In the genomic region with DNA sequence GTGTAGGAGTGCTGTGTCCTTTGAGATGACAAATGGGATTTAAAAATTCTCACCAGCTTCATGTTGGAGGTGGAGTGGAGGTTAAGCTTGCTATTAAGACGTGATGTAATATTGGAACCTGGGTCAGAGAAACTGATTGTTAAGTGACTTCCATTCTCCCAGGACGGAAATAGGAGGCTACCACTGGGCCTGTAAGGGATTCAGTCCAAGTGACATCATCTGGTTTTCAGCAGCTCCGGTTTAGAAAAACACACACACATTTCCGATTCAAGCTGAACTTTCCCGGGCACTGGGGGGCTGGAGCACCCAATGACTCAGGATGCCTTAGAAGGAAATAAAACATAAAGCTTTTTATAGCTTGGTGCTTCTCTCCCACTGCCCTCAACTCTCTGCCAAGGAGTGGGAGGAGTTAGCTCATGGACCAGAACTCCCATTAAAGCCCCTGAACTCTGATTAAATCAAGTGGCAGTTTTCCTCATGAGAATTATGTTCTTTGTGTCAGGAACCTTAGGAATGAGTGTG, we compare ENCODE assay signal across 10 cellular contexts. TPM values are rescaled to one million over a fixed set of nuclear protein-coding genes. Genes with fewer than 3 reads are reported as not detected.
DNase-seq lines count a peak whose midpoint lies in the region; ATAC-seq, FAIRE-seq and TF ChIP-seq lines count a peak whose summit lies in the region.
"Had no signal": no experiment of that assay in that cellular context is flagged by ENCODE, and none has a peak within 500 bp of the region (broad histone marks: within the 10 kb centered on the region; RNA-seq: fewer than 3 reads in every experiment).

No MANE protein-coding gene starts in this region.

- ATAC-seq in lung (ENCODE audit: insufficient read depth, low FRiP score) (peak; percentile 62), HG03342 (IDR thresholded peaks at IDR 0.05; ENCODE audit: unreplicated experiment) (no peak)

- H3K4me3 Mint-ChIP-seq in activated naive CD4-positive, alpha-beta T cell treated with anti-CD3 and anti-CD28 coated beads, Interleukin-2, amount 50 U/mL, for 24 hours: no peak overlapping the region

- H3K4me3 ChIP-seq in choroid plexus epithelial cell (ENCODE audit: low read depth, low read length) (no peak overlapping the region), lung (no peak overlapping the region)
- H3K4me3 ChIP-seq: SK-N-MC had no signal

- H3K4me1 ChIP-seq in lung (ENCODE audit: control insufficient read depth in 2 of 2, insufficient read depth in 2 of 2, low read length in 2 of 2): peaks cover 4 to 14% of the 10 kb centered on the region in 2 donors

- no peaks in the 10 kb centered on the region for H3K27me3 ChIP-seq in lung (ENCODE audit: control insufficient read depth, insufficient read depth)

- peaks cover 9% of the 10 kb centered on the region for H3K36me3 Mint-ChIP-seq in activated naive CD4-positive, alpha-beta T cell treated with anti-CD3 and anti-CD28 coated beads, Interleukin-2, amount 50 U/mL, for 24 hours

- H3K9me3 ChIP-seq in lung (ENCODE audit: control insufficient read depth in 2 of 2, insufficient read depth in 1 of 2, low read length in 1 of 2): no peaks in the 10 kb centered on the region

- 41 to 55% methylated on average over 5 of the region's 5 CpGs for WGBS in lung, 2 donors

- FAIRE-seq in urothelium cell line (lab: Jason Lieb, UNC): no peak

- H3K4me1 Mint-ChIP-seq in activated naive CD4-positive, alpha-beta T cell treated with anti-CD3 and anti-CD28 coated beads, Interleukin-2, amount 50 U/mL, for 24 hours: peaks cover 38% of the 10 kb centered on the region

- H3K9me3 Mint-ChIP-seq in activated naive CD4-positive, alpha-beta T cell treated with anti-CD3 and anti-CD28 coated beads, Interleukin-2, amount 50 U/mL, for 24 hours: no peaks in the 10 kb centered on the region

- TF ChIP-seq CTCF in choroid plexus epithelial cell (conservative IDR thresholded peaks at IDR 0.05; ENCODE audit: low read depth, low read length): no peak
- TF ChIP-seq CTCF in lung (IDR thresholded peaks at IDR 0.05; ENCODE audit: control extremely low read depth, extremely low read depth): no peak

- no peak for DNase-seq in activated naive CD4-positive, alpha-beta T cell treated with anti-CD3 and anti-CD28 coated beads, Interleukin-2, amount 50 U/mL, for 16 hours
- DNase-seq in choroid plexus epithelial cell (ENCODE audit: low read depth) (peak; percentile 95), lung (ENCODE audit: low spot score) (no peak), urothelium cell line (ENCODE audit: low spot score) (peak; percentile 52), COLO829 (ENCODE audit: low spot score) (no peak)
- DNase-seq in stimulated activated CD4-positive, alpha-beta T cell treated with anti-CD3 and anti-CD28 coated beads, Interleukin-2, amount 100 ng/mL, for 24 hours: no peak

- H3K27ac Mint-ChIP-seq in activated naive CD4-positive, alpha-beta T cell treated with anti-CD3 and anti-CD28 coated beads, Interleukin-2, amount 50 U/mL, for 24 hours: peak overlapping the region; percentile 43
- H3K27ac Mint-ChIP-seq: progenitor cell of endocrine pancreas had no signal

- no peaks in the 10 kb centered on the region for H3K27me3 Mint-ChIP-seq in activated naive CD4-positive, alpha-beta T cell treated with anti-CD3 and anti-CD28 coated beads, Interleukin-2, amount 50 U/mL, for 24 hours
- H3K27me3 Mint-ChIP-seq: progenitor cell of endocrine pancreas had no signal

- H3K27ac ChIP-seq in lung (ENCODE audit: low read depth in 1 of 2, low read length in 1 of 2): peak overlapping the region; percentile 77
- H3K27ac ChIP-seq: SK-N-MC had no signal

- H3K36me3 ChIP-seq in lung (ENCODE audit: control insufficient read depth in 2 of 2, insufficient read depth in 2 of 2, low read length in 2 of 2): peaks cover 15 to 25% of the 10 kb centered on the region in 2 donors

RNA-seq across cellular contexts. Expression of gene CALM1, which starts 12.4 kb away (rescaled TPM):
- 100 to 1,000 TPM; 476 to 543 TPM for total RNA-seq in lung
- 100 to 1,000 TPM; 364 to 480 TPM for polyA plus RNA-seq in lung

Comparison
In these comparisons a context has a peak if more than half of its experiments do, and no peak if none do; other contexts are left out.
1. DNase-seq: peak in choroid plexus epithelial cell (single experiment) and urothelium cell line (single experiment); none in activated naive CD4-positive, alpha-beta T cell treated with anti-CD3 and anti-CD28 coated beads, Interleukin-2, amount 50 U/mL, for 16 hours (single experiment), lung (single experiment), stimulated activated CD4-positive, alpha-beta T cell treated with anti-CD3 and anti-CD28 coated beads, Interleukin-2, amount 100 ng/mL, for 24 hours (0 of 2) and COLO829 (single experiment).